In the genomic region with DNA sequence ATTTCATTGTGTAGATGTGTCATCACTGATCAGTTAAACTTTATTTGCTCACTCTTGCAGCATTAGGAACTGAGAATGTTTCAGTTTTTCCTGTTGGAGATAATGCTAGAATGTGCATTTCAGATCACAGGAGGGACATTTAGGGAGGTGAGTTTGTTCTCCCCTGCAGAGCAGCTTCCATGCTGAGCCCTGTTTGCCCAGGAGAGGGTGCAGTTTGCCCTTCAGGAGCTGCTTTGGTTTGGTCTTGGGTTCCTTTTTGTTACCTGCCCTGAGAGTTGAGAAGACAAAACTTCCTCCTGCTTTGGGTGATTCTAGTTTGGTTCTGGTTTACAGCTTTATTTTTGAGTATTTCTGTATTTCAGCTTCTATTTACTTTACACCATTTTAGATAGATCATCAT, we compare ENCODE assay signal across 10 cellular contexts. TPM values are rescaled to one million over a fixed set of nuclear protein-coding genes. Genes with fewer than 3 reads are reported as not detected.
A peak's percentile ranks its signal among the peaks of the same experiment; 100 is the strongest.
DNase-seq lines count a peak whose midpoint lies in the region; ATAC-seq and TF ChIP-seq lines count a peak whose summit lies in the region.
"Had no signal": no experiment of that assay in that cellular context is flagged by ENCODE, and none has a peak within 500 bp of the region (broad histone marks: within the 10 kb centered on the region; RNA-seq: fewer than 3 reads in every experiment).

No MANE protein-coding gene starts in this region.

- peak overlapping the region; percentile 27 for H3K27ac Mint-ChIP-seq in activated CD8-positive, alpha-beta memory T cell treated with anti-CD3 and anti-CD28 coated beads, Interleukin-2, amount 10 ng/mL, durations not matched to agents 7 days and 5 days

- H3K36me3 Mint-ChIP-seq in activated CD8-positive, alpha-beta memory T cell treated with anti-CD3 and anti-CD28 coated beads, Interleukin-2, amount 10 ng/mL, durations not matched to agents 7 days and 5 days = peaks cover 16% of the 10 kb centered on the region

- H3K4me3 Mint-ChIP-seq in activated CD8-positive, alpha-beta memory T cell treated with anti-CD3 and anti-CD28 coated beads, Interleukin-2, amount 10 ng/mL, durations not matched to agents 7 days and 5 days = no peak overlapping the region

- ATAC-seq in activated CD8-positive, alpha-beta memory T cell treated with anti-CD3 and anti-CD28 coated beads, Interleukin-2, amount 10 ng/mL, durations not matched to agents 7 days and 5 days = peak; percentile 71
- peak; percentile 61 for ATAC-seq in esophagus mucosa
- ATAC-seq in GM21786 (IDR thresholded peaks at IDR 0.05; ENCODE audit: unreplicated experiment) = no peak
- no peak for ATAC-seq in GM18505 (IDR thresholded peaks at IDR 0.05; ENCODE audit: unreplicated experiment)

- CTCF ChIA-PET in AG04449 (lab: Yijun Ruan, JAX) = interaction anchor here (0.8 to 10.2 kb wide), 13 partner anchors 8 to 460 kb away, joined by 3 to 117 read pairs (median 4); no protein-coding TSS in a partner anchor
- CTCF ChIA-PET in activated CD8-positive, alpha-beta memory T cell treated with anti-CD3 and anti-CD28 coated beads, Interleukin-2, amount 10 ng/mL, durations not matched to agents 7 days and 5 days (lab: Charles Lee) = interaction anchor here (0.7 to 10.7 kb wide), 14 partner anchors 8 to 160 kb away, joined by 3 to 193 read pairs (median 4); a partner anchor contains a TSS

- H3K4me3 ChIP-seq in AG04449 (ENCODE audit: low read depth, low read length) = no peak overlapping the region
- H3K4me3 ChIP-seq: HAP-1 had no signal

- DNase-seq in AG04449 (ENCODE audit: low read depth, low spot score) (no peak), GM13977 (ENCODE audit: low spot score) (peak; percentile 56), NCI-H460 (ENCODE audit: extremely low read depth, low read depth) (peak; percentile 46)
- DNase-seq in activated CD8-positive, alpha-beta memory T cell treated with anti-CD3 and anti-CD28 coated beads, Interleukin-2, amount 10 ng/mL, durations not matched to agents 7 days and 5 days = peak; percentile 78
- peak; percentile 69 for DNase-seq in stimulated activated CD4-positive, alpha-beta T cell treated with anti-CD3 and anti-CD28 coated beads, Interleukin-15, amount 100 ng/mL, for 24 hours
- DNase-seq: left cardiac atrium had no signal

- TF ChIP-seq CTCF in AG04449 (IDR thresholded peaks at IDR 0.05; ENCODE audit: insufficient read depth, low read length, missing control alignments) = peak; percentile 77
- TF ChIP-seq CTCF in GM13977 (IDR thresholded peaks at IDR 0.05; ENCODE audit: extremely low read depth, insufficient read depth, missing control alignments) = peak; percentile 72

- POLR2A ChIA-PET in AG04449 (lab: Yijun Ruan, JAX) = no interaction called here

- in situ Hi-C loops in GM13977 (cut with MboI; ENCODE audit: low pct_unique_long_range_greater_than_20kb, low sequenced_read_pairs, unreplicated experiment) = no loop called here

- TF ChIP-seq POLR2A in GM18505 (IDR thresholded peaks at IDR 0.05; ENCODE audit: borderline replicate concordance, extremely low read depth, insufficient read depth, insufficient read length) = no peak

- H3K9me3 Mint-ChIP-seq in activated CD8-positive, alpha-beta memory T cell treated with anti-CD3 and anti-CD28 coated beads, Interleukin-2, amount 10 ng/mL, durations not matched to agents 7 days and 5 days (ENCODE audit: low read depth) = no peaks in the 10 kb centered on the region

- H3K27me3 Mint-ChIP-seq in activated CD8-positive, alpha-beta memory T cell treated with anti-CD3 and anti-CD28 coated beads, Interleukin-2, amount 10 ng/mL, durations not matched to agents 7 days and 5 days = no peaks in the 10 kb centered on the region

- H3K4me1 Mint-ChIP-seq in activated CD8-positive, alpha-beta memory T cell treated with anti-CD3 and anti-CD28 coated beads, Interleukin-2, amount 10 ng/mL, durations not matched to agents 7 days and 5 days = peaks cover 50% of the 10 kb centered on the region

RNA-seq across cellular contexts. Expression of a gene that starts 49.9 kb away (rescaled TPM):
- total RNA-seq in NCI-H460 (2014; rRNA removed; shearing (Covaris generic)) = 183 and 195 TPM in 2 replicates
- polyA plus RNA-seq in NCI-H460 (2014; cell fraction: nucleus; rRNA removed) = 219 and 294 TPM in 2 replicates
- total RNA-seq in activated CD8-positive, alpha-beta memory T cell treated with anti-CD3 and anti-CD28 coated beads, Interleukin-2, amount 10 ng/mL, durations not matched to agents 7 days and 5 days = 10 to 100 TPM; 42.3 to 92.4 TPM
- 6.7 TPM for total RNA-seq in esophagus mucosa

Comparison
In these comparisons a context has a peak if more than half of its experiments do, and no peak if none do; other contexts are left out.
1. ATAC-seq: peak in activated CD8-positive, alpha-beta memory T cell treated with anti-CD3 and anti-CD28 coated beads, Interleukin-2, amount 10 ng/mL, durations not matched to agents 7 days and 5 days (single experiment) and esophagus mucosa (single experiment); none in GM21786 (single experiment) and GM18505 (single experiment).